ENCODE assay signal across 15 cellular contexts in genomic region chr10:21314234-21314633, GRCh38.
A peak's percentile ranks its signal among the peaks of the same experiment; 100 is the strongest.
DNase-seq lines count a peak whose midpoint lies in the region; ATAC-seq, FAIRE-seq and TF ChIP-seq lines count a peak whose summit lies in the region.
"Had no signal": no experiment of that assay in that cellular context is flagged by ENCODE, and none has a peak within 500 bp of the region (broad histone marks: within the 10 kb centered on the region; RNA-seq: fewer than 3 reads in every experiment).

No MANE protein-coding gene starts in this region.

- peak overlapping the region; percentile 77 for H3K27ac Mint-ChIP-seq in chondrocyte (ENCODE audit: unreplicated experiment)
- H3K27ac Mint-ChIP-seq in mesothelial cell of epicardium = peak overlapping the region; percentile 97
- H3K27ac Mint-ChIP-seq: activated naive CD4-positive, alpha-beta T cell treated with anti-CD3 and anti-CD28 coated beads, Interleukin-2, amount 50 U/mL, for 24 hours had no signal

- intact Hi-C loops in dorsolateral prefrontal cortex (cut with DNase I) = no loop called here

- no peak for TF ChIP-seq RAD21 in A549 (conservative IDR thresholded peaks at IDR 0.05 in 1 of 2, IDR thresholded peaks at IDR 0.05 in 1 of 2)

- H3K27me3 ChIP-seq in HUES64 (ENCODE audit: insufficient read depth, low read length) = no peaks in the 10 kb centered on the region
- H3K27me3 ChIP-seq in dorsolateral prefrontal cortex = no peaks in the 10 kb centered on the region
- H3K27me3 ChIP-seq: colonic mucosa, vagina had no signal

- TF ChIP-seq POLR2A in A549 (IDR thresholded peaks at IDR 0.05; ENCODE audit: low read length) = no peak

- TF ChIP-seq EP300 in A549 (IDR thresholded peaks at IDR 0.05) = no peak

- no peak for ATAC-seq in A549
- no peak for ATAC-seq in HG02763 (IDR thresholded peaks at IDR 0.05; ENCODE audit: unreplicated experiment)
- ATAC-seq in HG02938 (IDR thresholded peaks at IDR 0.05; ENCODE audit: unreplicated experiment) = no peak
- ATAC-seq: left colon had no signal

- peaks cover 49% of the 10 kb centered on the region for H3K4me1 ChIP-seq in A549
- H3K4me1 ChIP-seq in HUES64 (ENCODE audit: insufficient read depth, low read length) = peaks cover 43% of the 10 kb centered on the region
- H3K4me1 ChIP-seq: colonic mucosa had no signal

- CTCF ChIA-PET in A549 (lab: Yijun Ruan, JAX) = interaction anchor here (0.6 to 1.3 kb wide), 2 partner anchors 19 kb away, joined by 3 to 6 read pairs; no protein-coding TSS in a partner anchor

- H3K4me3 ChIP-seq in A549 (no peak overlapping the region), HUES64 (ENCODE audit: low read length) (no peak overlapping the region), dorsolateral prefrontal cortex (no peak overlapping the region)
- H3K4me3 ChIP-seq: colonic mucosa, vagina had no signal

- FAIRE-seq in A549 (lab: Jason Lieb, UNC) = no peak
- FAIRE-seq: GM12891 had no signal

- peak overlapping the region; percentile 17; the same call in 1 of the 2 replicates for H3K9ac ChIP-seq in HUES64 (ENCODE audit: low read depth, low read length)

- TF ChIP-seq CTCF in A549 (IDR thresholded peaks at IDR 0.05) = no peak
- TF ChIP-seq CTCF in chondrocyte (IDR thresholded peaks at IDR 0.05) = no peak
- TF ChIP-seq CTCF in mesothelial cell of epicardium (IDR thresholded peaks at IDR 0.05; ENCODE audit: unreplicated experiment) = no peak
- no peak for TF ChIP-seq CTCF in dorsolateral prefrontal cortex (IDR thresholded peaks at IDR 0.05 in 54 of 56, conservative IDR thresholded peaks at IDR 0.05 in 2 of 56; ENCODE audit: low read depth in 1 of 56, partially characterized antibody in 56 of 56)

- H3K36me3 Mint-ChIP-seq in chondrocyte (ENCODE audit: low read depth) = no peaks in the 10 kb centered on the region
- H3K36me3 Mint-ChIP-seq in mesothelial cell of epicardium = no peaks in the 10 kb centered on the region
- H3K36me3 Mint-ChIP-seq: activated naive CD4-positive, alpha-beta T cell treated with anti-CD3 and anti-CD28 coated beads, Interleukin-2, amount 50 U/mL, for 24 hours had no signal

- H3K27me3 Mint-ChIP-seq in chondrocyte (ENCODE audit: low read depth) = no peaks in the 10 kb centered on the region
- no peaks in the 10 kb centered on the region for H3K27me3 Mint-ChIP-seq in mesothelial cell of epicardium (ENCODE audit: low read depth)
- H3K27me3 Mint-ChIP-seq: activated naive CD4-positive, alpha-beta T cell treated with anti-CD3 and anti-CD28 coated beads, Interleukin-2, amount 50 U/mL, for 24 hours had no signal

- H3K27ac ChIP-seq in A549 = peak overlapping the region; percentile 93 to 94
- peak overlapping the region; percentile 77 for H3K27ac ChIP-seq in HUES64 (ENCODE audit: low read depth, low read length)
- H3K27ac ChIP-seq in dorsolateral prefrontal cortex = peak overlapping the region in 1 of 59 donors; percentile 14
- H3K27ac ChIP-seq: colonic mucosa, vagina had no signal

- peaks cover 47% of the 10 kb centered on the region for H3K4me1 Mint-ChIP-seq in chondrocyte (ENCODE audit: low read depth)
- H3K4me1 Mint-ChIP-seq in mesothelial cell of epicardium = peaks cover 51% of the 10 kb centered on the region
- H3K4me1 Mint-ChIP-seq: activated naive CD4-positive, alpha-beta T cell treated with anti-CD3 and anti-CD28 coated beads, Interleukin-2, amount 50 U/mL, for 24 hours had no signal

- H3K9me3 ChIP-seq in A549 (no peaks in the 10 kb centered on the region), HUES64 (ENCODE audit: insufficient read depth, low read depth, low read length) (no peaks in the 10 kb centered on the region)
- H3K9me3 ChIP-seq: colonic mucosa, vagina had no signal

- 71% methylated on average over 7 of the region's 7 CpGs for WGBS in A549 (ENCODE audit: missing lambda C conversion rate)
- 19% methylated on average over 7 of the region's 7 CpGs for WGBS in HUES64

- H3K4me3 Mint-ChIP-seq in chondrocyte (ENCODE audit: unreplicated experiment) (no peak overlapping the region), mesothelial cell of epicardium (no peak overlapping the region)
- H3K4me3 Mint-ChIP-seq: activated naive CD4-positive, alpha-beta T cell treated with anti-CD3 and anti-CD28 coated beads, Interleukin-2, amount 50 U/mL, for 24 hours had no signal

- POLR2A ChIA-PET in A549 (lab: Yijun Ruan, JAX) = no interaction called here

- peak overlapping the region; percentile 69 for H3K4me2 ChIP-seq in A549

- H3K9me3 Mint-ChIP-seq in chondrocyte (ENCODE audit: low read depth) (no peaks in the 10 kb centered on the region), mesothelial cell of epicardium (no peaks in the 10 kb centered on the region)
- H3K9me3 Mint-ChIP-seq: activated naive CD4-positive, alpha-beta T cell treated with anti-CD3 and anti-CD28 coated beads, Interleukin-2, amount 50 U/mL, for 24 hours had no signal

- no peaks in the 10 kb centered on the region for H3K36me3 ChIP-seq in HUES64 (ENCODE audit: insufficient read depth, low read length)
- H3K36me3 ChIP-seq: colonic mucosa, vagina had no signal

- DNase-seq in A549 (ENCODE audit: low read depth in 1 of 2, low spot score in 1 of 2) (no peak), chondrocyte (ENCODE audit: low spot score) (no peak), mesothelial cell of epicardium (ENCODE audit: low spot score in 2 of 2, unreplicated experiment in 2 of 2) (no peak), NCI-H2196 (lab: John Stamatoyannopoulos, UW; ENCODE audit: unreplicated experiment) (no peak), dorsolateral prefrontal cortex (no peak)
- DNase-seq: colonic mucosa, left colon, NCI-H1105 treated with DMSO at 0.1 percent for 48 hours, SIG-M5 had no signal

TF ChIP-seq in A549, 52 proteins besides CTCF, POLR2A, EP300 and RAD21:
- TF ChIP-seq KDM1A (IDR thresholded peaks at IDR 0.05; ENCODE audit: low read depth) (no peak), ZFP36 (IDR thresholded peaks at IDR 0.05; ENCODE audit: borderline replicate concordance, partially characterized antibody) (no peak), HDAC2 (IDR thresholded peaks at IDR 0.05) (no peak), MAX (IDR thresholded peaks at IDR 0.05) (no peak), USF2 (IDR thresholded peaks at IDR 0.05) (no peak), FOSB (CRISPR knock-in tag; IDR thresholded peaks at IDR 0.05) (no peak), EHMT2 (IDR thresholded peaks at IDR 0.05; ENCODE audit: low read depth) (no peak), CHD4 (IDR thresholded peaks at IDR 0.05; ENCODE audit: borderline replicate concordance) (no peak), SMC3 (IDR thresholded peaks at IDR 0.05) (no peak), RCOR1 (IDR thresholded peaks at IDR 0.05; ENCODE audit: low read depth, low read length) (no peak), NPAS2 (CRISPR knock-in tag; IDR thresholded peaks at IDR 0.05; ENCODE audit: borderline replicate concordance) (no peak), ESRRA (IDR thresholded peaks at IDR 0.05; ENCODE audit: borderline replicate concordance, low read length) (no peak), CEBPB (IDR thresholded peaks at IDR 0.05) (no peak), ZSCAN20 (CRISPR knock-in tag; IDR thresholded peaks at IDR 0.05) (no peak), TFCP2L1 (CRISPR knock-in tag; IDR thresholded peaks at IDR 0.05) (no peak), POLR2AphosphoS2 (conservative IDR thresholded peaks at IDR 0.05; ENCODE audit: low read length) (no peak), CHD2 (IDR thresholded peaks at IDR 0.05; ENCODE audit: low read length, partially characterized antibody) (no peak), RARB (CRISPR knock-in tag; IDR thresholded peaks at IDR 0.05) (no peak)
TF ChIP-seq in A549: peak in this region for 0.
